In genomic region chr10:37854606-37855005, GRCh38 we compare ENCODE assay signal across 1 cellular context.
TF ChIP-seq lines count a peak whose summit lies in the region.

No MANE protein-coding gene starts in this region.

TF ChIP-seq in SK-N-SH, 30 proteins besides CTCF, POLR2A, EP300 and RAD21 (continued from another document):
- no peak for TF ChIP-seq EZH2phosphoT487 (IDR thresholded peaks at IDR 0.05; ENCODE audit: borderline replicate concordance, low read depth)
- TF ChIP-seq RXRA (IDR thresholded peaks at IDR 0.05; ENCODE audit: borderline replicate concordance, low read depth), result no peak
- no peak for TF ChIP-seq ELF1 (IDR thresholded peaks at IDR 0.05)
- TF ChIP-seq ZBTB33 (IDR thresholded peaks at IDR 0.05; ENCODE audit: borderline replicate concordance, low read depth), result no peak
- no peak for TF ChIP-seq GABPA (IDR thresholded peaks at IDR 0.05; ENCODE audit: low read depth)
- TF ChIP-seq TAF1 (IDR thresholded peaks at IDR 0.05; ENCODE audit: borderline replicate concordance, low read depth, low read length), result no peak
- no peak for TF ChIP-seq IRF3 (IDR thresholded peaks at IDR 0.05; ENCODE audit: low read depth, low read length)
- TF ChIP-seq MEF2A (IDR thresholded peaks at IDR 0.05; ENCODE audit: borderline replicate concordance, low read depth), result no peak
- TF ChIP-seq CHD2 (IDR thresholded peaks at IDR 0.05; ENCODE audit: low read length, partially characterized antibody), result no peak
- no peak for TF ChIP-seq NRF1 (IDR thresholded peaks at IDR 0.05; ENCODE audit: low read depth, low read length)
